In genomic region chr16:27977966-27978365, GRCh38 we compare ENCODE assay signal across 20 cellular contexts.
DNase-seq lines count a peak whose midpoint lies in the region; ATAC-seq and TF ChIP-seq lines count a peak whose summit lies in the region.
"Had no signal": no experiment of that assay in that cellular context is flagged by ENCODE, and none has a peak within 500 bp of the region (broad histone marks: within the 10 kb centered on the region; RNA-seq: fewer than 3 reads in every experiment).

No MANE protein-coding gene starts in this region.

- ATAC-seq in left cardiac atrium (peak; percentile 78 to 85), GM19035 (IDR thresholded peaks at IDR 0.05; ENCODE audit: unreplicated experiment) (no peak)
- ATAC-seq: activated T-cell treated with anti-CD3 and anti-CD28 coated beads, Interleukin-2, amount 50 U/mL, for 4 hours; body of pancreas; natural killer cell had no signal

- TF ChIP-seq CTCF in AG09309 (IDR thresholded peaks at IDR 0.05; ENCODE audit: control insufficient read depth, insufficient read depth, low read depth, low read length, missing control alignments) = no peak

- H3K9me3 Mint-ChIP-seq in activated T-helper 1 cell treated with anti-CD3 and anti-CD28 coated beads, Interleukin-12 subunit alpha, Interleukin-12 subunit beta, Interleukin-2, Interleukin-4 antibody, amounts not matched to agents 30 ng/mL and 10 ng/mL and 1 ng/mL, durations not matched to agents 14 hours and 24 hours and 36 hours = no peaks in the 10 kb centered on the region
- H3K9me3 Mint-ChIP-seq: natural killer cell had no signal

- no peak overlapping the region for H3K4me3 ChIP-seq in AG09309 (ENCODE audit: control insufficient read depth, low read depth, low read length)
- H3K4me3 ChIP-seq: body of pancreas, hepatocyte, SJCRH30 had no signal

- H3K4me3 Mint-ChIP-seq in activated T-helper 1 cell treated with anti-CD3 and anti-CD28 coated beads, Interleukin-12 subunit alpha, Interleukin-12 subunit beta, Interleukin-2, Interleukin-4 antibody, amounts not matched to agents 30 ng/mL and 10 ng/mL and 1 ng/mL, durations not matched to agents 14 hours and 24 hours and 36 hours = no peak overlapping the region
- H3K4me3 Mint-ChIP-seq: activated naive CD8-positive, alpha-beta T cell; activated T-cell treated with anti-CD3 and anti-CD28 coated beads, Interleukin-2, amount 50 U/mL, for 4 hours; natural killer cell; T-helper 2 cell treated with Interferon-gamma antibody and Interleukin-4, amounts not matched to agents 5 μg/mL and 100 μg/mL, for 36 hours had no signal

- DNase-seq in AG09309 (ENCODE audit: low read depth) = peak; percentile 14
- peak; percentile 54 for DNase-seq in OCI-M1 (lab: John Stamatoyannopoulos, UW)
- DNase-seq in left cardiac atrium = peak; percentile 70
- peak in 7 of 10 donors; percentile 24 to 93 (median 48) for DNase-seq in posterior cingulate gyrus
- DNase-seq in NCI-H128 (lab: John Stamatoyannopoulos, UW; ENCODE audit: unreplicated experiment) = no peak
- DNase-seq in GOT3 (lab: John Stamatoyannopoulos, UW) = no peak
- DNase-seq in activated T-helper 1 cell treated with anti-CD3 and anti-CD28 coated beads, Interleukin-12 subunit alpha, Interleukin-12 subunit beta, Interleukin-2, Interleukin-4 antibody, amounts not matched to agents 30 ng/mL and 10 ng/mL and 1 ng/mL, durations not matched to agents 14 hours and 24 hours and 36 hours (ENCODE audit: low spot score) = no peak
- DNase-seq: activated CD4-positive, alpha-beta T cell treated with anti-CD3 and anti-CD28 coated beads, Interleukin-2, amount 50 U/mL, for 48 hours; activated T-cell treated with anti-CD3 and anti-CD28 coated beads, Interleukin-2, amount 50 U/mL, for 4 hours; body of pancreas; mesenchymal stem cell; natural killer cell; NCI-H1417 treated with DMSO at 0.1 percent for 48 hours; NCI-H774; SJCRH30 had no signal

- no peak overlapping the region for H3K27ac Mint-ChIP-seq in activated T-helper 1 cell treated with anti-CD3 and anti-CD28 coated beads, Interleukin-12 subunit alpha, Interleukin-12 subunit beta, Interleukin-2, Interleukin-4 antibody, amounts not matched to agents 30 ng/mL and 10 ng/mL and 1 ng/mL, durations not matched to agents 14 hours and 24 hours and 36 hours
- H3K27ac Mint-ChIP-seq: activated naive CD8-positive, alpha-beta T cell; natural killer cell; progenitor cell of endocrine pancreas; T-helper 2 cell treated with Interferon-gamma antibody and Interleukin-4, amounts not matched to agents 5 μg/mL and 100 μg/mL, for 36 hours had no signal

- H3K4me1 Mint-ChIP-seq in activated T-helper 1 cell treated with anti-CD3 and anti-CD28 coated beads, Interleukin-12 subunit alpha, Interleukin-12 subunit beta, Interleukin-2, Interleukin-4 antibody, amounts not matched to agents 30 ng/mL and 10 ng/mL and 1 ng/mL, durations not matched to agents 14 hours and 24 hours and 36 hours (ENCODE audit: low read depth) = no peaks in the 10 kb centered on the region
- H3K4me1 Mint-ChIP-seq: natural killer cell had no signal

- H3K27me3 Mint-ChIP-seq in activated T-helper 1 cell treated with anti-CD3 and anti-CD28 coated beads, Interleukin-12 subunit alpha, Interleukin-12 subunit beta, Interleukin-2, Interleukin-4 antibody, amounts not matched to agents 30 ng/mL and 10 ng/mL and 1 ng/mL, durations not matched to agents 14 hours and 24 hours and 36 hours (ENCODE audit: insufficient read depth) = peaks cover 4% of the 10 kb centered on the region

- no peaks in the 10 kb centered on the region for H3K36me3 Mint-ChIP-seq in activated T-helper 1 cell treated with anti-CD3 and anti-CD28 coated beads, Interleukin-12 subunit alpha, Interleukin-12 subunit beta, Interleukin-2, Interleukin-4 antibody, amounts not matched to agents 30 ng/mL and 10 ng/mL and 1 ng/mL, durations not matched to agents 14 hours and 24 hours and 36 hours (ENCODE audit: low read depth)
- H3K36me3 Mint-ChIP-seq: activated naive CD8-positive, alpha-beta T cell; natural killer cell had no signal

- intact Hi-C loops in left cardiac atrium (cut with DNase I) (no loop called here), posterior cingulate gyrus (cut with DNase I) (no loop called here)
- intact Hi-C loops in activated T-helper 1 cell treated with anti-CD3 and anti-CD28 coated beads, Interleukin-12 subunit alpha, Interleukin-12 subunit beta, Interleukin-2, Interleukin-4 antibody, amounts not matched to agents 30 ng/mL and 10 ng/mL and 1 ng/mL, durations not matched to agents 14 hours and 24 hours and 36 hours (cut with micrococcal nuclease) = no loop called here

Comparison
In these comparisons a context has a peak if more than half of its experiments do, and no peak if none do; other contexts are left out.
1. DNase-seq: peak in AG09309 (single experiment), OCI-M1 (single experiment), left cardiac atrium (single experiment) and posterior cingulate gyrus (7 of 10); none in NCI-H128 (single experiment), GOT3 (single experiment) and activated T-helper 1 cell treated with anti-CD3 and anti-CD28 coated beads, Interleukin-12 subunit alpha, Interleukin-12 subunit beta, Interleukin-2, Interleukin-4 antibody, amounts not matched to agents 30 ng/mL and 10 ng/mL and 1 ng/mL, durations not matched to agents 14 hours and 24 hours and 36 hours (single experiment).